Comparison of ENCODE assay signal across 25 cellular contexts in the genomic region with DNA sequence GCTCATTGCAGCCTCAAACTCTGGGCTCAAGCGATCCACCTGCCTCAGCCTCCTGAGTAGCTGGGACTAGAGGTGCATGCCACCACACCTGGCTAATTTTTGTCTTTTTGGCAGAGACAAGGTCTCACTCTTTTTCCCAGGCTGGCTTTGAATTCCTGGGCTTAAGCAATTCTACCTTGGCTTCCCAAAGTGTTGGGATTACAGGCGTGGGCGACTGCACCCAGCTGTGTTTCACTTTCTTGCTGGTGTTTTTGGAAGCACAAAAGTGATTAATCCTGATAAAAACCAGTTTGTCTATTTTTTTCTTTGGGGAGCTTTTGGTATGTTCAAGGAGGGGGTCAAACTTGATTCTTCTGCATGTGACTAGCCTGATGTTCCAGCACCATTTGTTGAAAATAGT. TPM values are rescaled to one million over a fixed set of nuclear protein-coding genes. Genes with fewer than 3 reads are reported as not detected.
DNase-seq lines count a peak whose midpoint lies in the region; TF ChIP-seq lines count a peak whose summit lies in the region.
"Had no signal": no experiment of that assay in that cellular context is flagged by ENCODE, and none has a peak within 500 bp of the region (broad histone marks: within the 10 kb centered on the region; RNA-seq: fewer than 3 reads in every experiment).

No MANE protein-coding gene starts in this region.

- TF ChIP-seq POLR2A in thyroid gland (IDR thresholded peaks at IDR 0.05): no peak

- intact Hi-C loops in thyroid gland (cut with DNase I): no loop called here

- H3K27ac Mint-ChIP-seq in chondrocyte (ENCODE audit: unreplicated experiment) (peak overlapping the region; percentile 1), neural progenitor cell (no peak overlapping the region)
- H3K27ac Mint-ChIP-seq: B cell; CD8-positive, alpha-beta T cell had no signal

- no peak overlapping the region for H3K4me2 ChIP-seq in neural progenitor cell

- no peak overlapping the region for H3K9ac ChIP-seq in neural progenitor cell

- H3K4me1 Mint-ChIP-seq in chondrocyte (ENCODE audit: low read depth) (peaks cover 52% of the 10 kb centered on the region), neural progenitor cell (peaks cover 28% of the 10 kb centered on the region)
- H3K4me1 Mint-ChIP-seq: B cell had no signal

- H3K27ac ChIP-seq in neural progenitor cell: no peak overlapping the region
- no peak overlapping the region for H3K27ac ChIP-seq in thyroid gland
- H3K27ac ChIP-seq: C4-2B, HL-60, Peyer's patch, SK-N-MC had no signal

- H3K27me3 Mint-ChIP-seq in chondrocyte (ENCODE audit: low read depth) (no peaks in the 10 kb centered on the region), neural progenitor cell (ENCODE audit: insufficient read depth, low read depth) (no peaks in the 10 kb centered on the region)
- H3K27me3 Mint-ChIP-seq: B cell had no signal

- DNase-seq in MG63 (peak; percentile 30), chondrocyte (ENCODE audit: low spot score) (no peak), neural progenitor cell (ENCODE audit: low spot score) (peak; percentile 13), thyroid gland (peak; percentile 12 to 23), HuH-7 (ENCODE audit: low spot score) (no peak), NCI-H2081 treated with DMSO at 0.1 percent for 48 hours (lab: John Stamatoyannopoulos, UW) (no peak)
- DNase-seq in activated CD8-positive, alpha-beta memory T cell treated with anti-CD3 and anti-CD28 coated beads, Interleukin-2, amount 50 U/mL, for 4 hours: no peak
- DNase-seq: CD8-positive, alpha-beta T cell; DMS 273 treated with DMSO at 0.1 percent for 48 hours; DMS79; EL; GDM1; KBM-7; MM.1S; NCI-H2029 treated with DMSO at 0.1 percent for 48 hours; NCI-H226; NCI-H510A; NCI-H69; Peyer's patch; SIG-M5 had no signal

- H3K27me3 ChIP-seq in MG63: no peaks in the 10 kb centered on the region
- H3K27me3 ChIP-seq in neural progenitor cell: no peaks in the 10 kb centered on the region
- H3K27me3 ChIP-seq in thyroid gland: no peaks in the 10 kb centered on the region
- H3K27me3 ChIP-seq: Peyer's patch had no signal

- peaks cover 71% of the 10 kb centered on the region for H4K20me1 ChIP-seq in neural progenitor cell (ENCODE audit: low read depth)

- no peak overlapping the region for H3K4me3 Mint-ChIP-seq in chondrocyte (ENCODE audit: unreplicated experiment)
- H3K4me3 Mint-ChIP-seq in neural progenitor cell: no peak overlapping the region
- H3K4me3 Mint-ChIP-seq: B cell; CD8-positive, alpha-beta T cell had no signal

- H2AFZ ChIP-seq in neural progenitor cell (replicated peaks): no peak overlapping the region

- H3K4me3 ChIP-seq in MG63: no peak overlapping the region
- no peak overlapping the region for H3K4me3 ChIP-seq in neural progenitor cell
- H3K4me3 ChIP-seq in thyroid gland (replicated peaks in 1 of 3): no peak overlapping the region
- H3K4me3 ChIP-seq: GM12878, Peyer's patch, SK-N-MC had no signal

- no peaks in the 10 kb centered on the region for H3F3A ChIP-seq in neural progenitor cell (ENCODE audit: low read depth)

- H3K36me3 ChIP-seq in MG63 (no peaks in the 10 kb centered on the region; the same call in 1 of the 2 replicates), neural progenitor cell (no peaks in the 10 kb centered on the region), thyroid gland (no peaks in the 10 kb centered on the region)
- H3K36me3 ChIP-seq: Peyer's patch had no signal

- peaks cover 8% of the 10 kb centered on the region for H3K4me1 ChIP-seq in neural progenitor cell
- peaks cover 13 to 17% of the 10 kb centered on the region in 2 donors for H3K4me1 ChIP-seq in thyroid gland
- H3K4me1 ChIP-seq: Peyer's patch had no signal

- 73 to 82% methylated on average over 3 of the region's 3 CpGs for WGBS in thyroid gland, 2 donors

- H3K9me3 Mint-ChIP-seq in chondrocyte (ENCODE audit: low read depth) (no peaks in the 10 kb centered on the region), neural progenitor cell (peaks cover 5% of the 10 kb centered on the region)
- H3K9me3 Mint-ChIP-seq: CD8-positive, alpha-beta T cell had no signal

- H3K9me3 ChIP-seq in MG63: no peaks in the 10 kb centered on the region
- H3K9me3 ChIP-seq in neural progenitor cell (ENCODE audit: low read depth): no peaks in the 10 kb centered on the region
- H3K9me3 ChIP-seq in thyroid gland: no peaks in the 10 kb centered on the region
- H3K9me3 ChIP-seq: Peyer's patch had no signal

- H3K36me3 Mint-ChIP-seq in chondrocyte (ENCODE audit: low read depth): no peaks in the 10 kb centered on the region
- peaks cover 6% of the 10 kb centered on the region for H3K36me3 Mint-ChIP-seq in neural progenitor cell

- peaks cover 99% of the 10 kb centered on the region for H3K79me2 ChIP-seq in neural progenitor cell (ENCODE audit: low read depth)

- TF ChIP-seq CTCF in chondrocyte (IDR thresholded peaks at IDR 0.05) (no peak), neural progenitor cell (IDR thresholded peaks at IDR 0.05) (no peak), thyroid gland (IDR thresholded peaks at IDR 0.05) (no peak)

RNA-seq across cellular contexts. Expression of a gene that starts 19.3 kb away (rescaled TPM):
- total RNA-seq in MG63 (2014; rRNA removed; shearing (Covaris generic); ENCODE audit: low replicate concordance): 134 and 137 TPM in 2 replicates
- total RNA-seq in chondrocyte: 131 to 142 TPM (median 132 TPM) in 3 replicates
- total RNA-seq in neural progenitor cell (ENCODE audit: low replicate concordance): 63.8 and 108 TPM in 2 replicates
- 100 to 1,000 TPM; 113 to 134 (median 115) TPM for total RNA-seq in thyroid gland

Comparison
In these comparisons a context has a peak if more than half of its experiments do, and no peak if none do; other contexts are left out.
1. DNase-seq: peak in MG63 (single experiment), neural progenitor cell (single experiment) and thyroid gland (2 of 2); none in chondrocyte (single experiment), HuH-7 (single experiment), activated CD8-positive, alpha-beta memory T cell treated with anti-CD3 and anti-CD28 coated beads, Interleukin-2, amount 50 U/mL, for 4 hours (single experiment) and NCI-H2081 treated with DMSO at 0.1 percent for 48 hours (single experiment).